ENCODE assay signal across 32 cellular contexts in the genomic region with DNA sequence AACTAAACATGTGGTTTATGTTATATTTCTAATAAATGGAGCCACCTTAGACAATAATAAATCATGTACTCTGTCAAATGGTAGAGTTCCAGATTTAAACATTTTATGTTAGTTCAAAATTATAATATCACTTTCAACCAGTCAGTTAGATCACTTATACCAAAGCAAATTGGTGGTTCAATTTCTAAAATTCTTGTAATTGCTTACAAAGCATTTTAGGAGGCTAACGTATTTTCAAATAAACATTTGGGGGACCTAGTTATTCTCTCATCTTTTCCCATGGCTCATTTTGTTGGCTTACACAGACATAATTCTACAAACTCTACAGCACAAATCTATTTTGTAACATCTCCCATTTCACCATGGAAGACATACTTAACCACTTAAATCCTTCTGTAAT. TPM values are rescaled to one million over a fixed set of nuclear protein-coding genes. Genes with fewer than 3 reads are reported as not detected.
"Had no signal": no experiment of that assay in that cellular context is flagged by ENCODE, and none has a peak within 500 bp of the region (broad histone marks: within the 10 kb centered on the region; RNA-seq: fewer than 3 reads in every experiment).

No MANE protein-coding gene starts in this region.

- H3K4me1 Mint-ChIP-seq: activated CD4-positive, alpha-beta T cell treated with anti-CD3 and anti-CD28 coated beads, Interleukin-2, amount 10 ng/mL, durations not matched to agents 24 days and 14 days; activated naive CD8-positive, alpha-beta T cell treated with anti-CD3 and anti-CD28 coated beads for 36 hours; activated T-helper 17 cell treated with anti-CD3 and anti-CD28 coated beads, Interleukin-2, amount 50 U/mL, for 72 hours had no signal

- H3K4me1 ChIP-seq: Peyer's patch, SJSA1 had no signal

- ATAC-seq: activated CD8-positive, alpha-beta T cell treated with anti-CD3 and anti-CD28 coated beads for 36 hours; activated T-cell treated with anti-CD3 and anti-CD28 coated beads, Interleukin-2, amount 50 U/mL, for 72 hours; activated T-helper 17 cell treated with anti-CD3 and anti-CD28 coated beads, Interleukin-2, amount 50 U/mL, for 72 hours; PC-3 had no signal

- H3K9me3 Mint-ChIP-seq: activated CD4-positive, alpha-beta T cell treated with anti-CD3 and anti-CD28 coated beads, Interleukin-2, amount 10 ng/mL, durations not matched to agents 24 days and 14 days; activated CD8-positive, alpha-beta T cell treated with anti-CD3 and anti-CD28 coated beads for 36 hours; activated naive CD8-positive, alpha-beta T cell treated with anti-CD3 and anti-CD28 coated beads for 36 hours; activated T-cell treated with anti-CD3 and anti-CD28 coated beads, Interleukin-2, amount 50 U/mL, for 72 hours had no signal

- H3K9me3 ChIP-seq: Peyer's patch, SJSA1 had no signal

- H3K27ac ChIP-seq: brain microvascular endothelial cell, Peyer's patch, SJSA1, WERI-Rb-1 had no signal

- H3K27ac Mint-ChIP-seq: activated CD4-positive, alpha-beta T cell treated with anti-CD3 and anti-CD28 coated beads, Interleukin-2, amount 10 ng/mL, durations not matched to agents 24 days and 14 days; activated CD8-positive, alpha-beta T cell treated with anti-CD3 and anti-CD28 coated beads for 36 hours; activated naive CD8-positive, alpha-beta T cell treated with anti-CD3 and anti-CD28 coated beads for 36 hours; activated T-cell treated with anti-CD3 and anti-CD28 coated beads, Interleukin-2, amount 50 U/mL, for 72 hours; activated T-helper 17 cell treated with anti-CD3 and anti-CD28 coated beads, Interleukin-2, amount 50 U/mL, for 72 hours had no signal

- H3K27me3 Mint-ChIP-seq: activated CD4-positive, alpha-beta T cell treated with anti-CD3 and anti-CD28 coated beads, Interleukin-2, amount 10 ng/mL, durations not matched to agents 24 days and 14 days; activated CD8-positive, alpha-beta T cell treated with anti-CD3 and anti-CD28 coated beads for 36 hours; activated naive CD8-positive, alpha-beta T cell treated with anti-CD3 and anti-CD28 coated beads for 36 hours; activated T-helper 17 cell treated with anti-CD3 and anti-CD28 coated beads, Interleukin-2, amount 50 U/mL, for 72 hours had no signal

- H3K4me3 ChIP-seq: Peyer's patch, SJSA1 had no signal

- H3K4me3 Mint-ChIP-seq: activated CD4-positive, alpha-beta T cell treated with anti-CD3 and anti-CD28 coated beads, Interleukin-2, amount 10 ng/mL, durations not matched to agents 24 days and 14 days; activated CD8-positive, alpha-beta T cell treated with anti-CD3 and anti-CD28 coated beads for 36 hours; activated naive CD8-positive, alpha-beta T cell treated with anti-CD3 and anti-CD28 coated beads for 36 hours; activated T-cell treated with anti-CD3 and anti-CD28 coated beads, Interleukin-2, amount 50 U/mL, for 72 hours; activated T-helper 17 cell treated with anti-CD3 and anti-CD28 coated beads, Interleukin-2, amount 50 U/mL, for 72 hours had no signal

- H3K27me3 ChIP-seq: brain microvascular endothelial cell, Peyer's patch, SJSA1 had no signal

- DNase-seq: activated CD4-positive, alpha-beta T cell treated with anti-CD3 and anti-CD28 coated beads, Interleukin-2, amount 10 ng/mL, durations not matched to agents 24 days and 14 days; activated CD4-positive, alpha-beta T cell treated with anti-CD3 and anti-CD28 coated beads, Interleukin-2, amount 50 U/mL, for 4 hours; activated CD8-positive, alpha-beta T cell treated with anti-CD3 and anti-CD28 coated beads for 36 hours; activated effector memory CD4-positive, alpha-beta T cell treated with anti-CD3 and anti-CD28 coated beads, Interleukin-2, amount 50 U/mL, for 16 hours; activated naive CD4-positive, alpha-beta T cell; activated naive CD4-positive, alpha-beta T cell treated with anti-CD3 and anti-CD28 coated beads, Interleukin-2, amount 50 U/mL, for 16 hours; activated naive CD8-positive, alpha-beta T cell treated with anti-CD3 and anti-CD28 coated beads for 36 hours; activated T-cell treated with anti-CD3 and anti-CD28 coated beads, Interleukin-2, amount 50 U/mL, for 1 hour; activated T-cell treated with anti-CD3 and anti-CD28 coated beads, Interleukin-2, amount 50 U/mL, for 72 hours; amniotic stem cell; aorta; brain microvascular endothelial cell; central memory CD4-positive, alpha-beta T cell; NCI-H1105; NCI-H1417 treated with DMSO at 0.1 percent for 48 hours; NCI-H187 treated with DMSO at 0.1 percent for 48 hours; NCI-H2081; NCI-H2171; NCI-H510A; NCI-H774; PC-3; Peyer's patch; RPMI8226; SHP77 treated with DMSO at 0.1 percent for 48 hours; T1000; WERI-Rb-1 had no signal

- H3K36me3 Mint-ChIP-seq: activated naive CD8-positive, alpha-beta T cell treated with anti-CD3 and anti-CD28 coated beads for 36 hours had no signal

- H3K36me3 ChIP-seq: Peyer's patch, SJSA1, WERI-Rb-1 had no signal

RNA-seq across cellular contexts. Expression of a gene that starts 39.9 kb away (rescaled TPM):
- total RNA-seq: activated CD4-positive, alpha-beta T cell treated with anti-CD3 and anti-CD28 coated beads, Interleukin-2, amount 10 ng/mL, durations not matched to agents 24 days and 14 days; activated CD8-positive, alpha-beta memory T cell treated with anti-CD3 and anti-CD28 coated beads for 36 hours; activated CD8-positive, alpha-beta T cell treated with anti-CD3 and anti-CD28 coated beads for 36 hours; activated naive CD8-positive, alpha-beta T cell treated with anti-CD3 and anti-CD28 coated beads for 36 hours; activated T-cell treated with anti-CD3 and anti-CD28 coated beads, Interleukin-2, amount 50 U/mL, for 72 hours; activated T-helper 17 cell treated with anti-CD3 and anti-CD28 coated beads, Interleukin-2, amount 50 U/mL, for 72 hours; MCF 10A; T-helper 1 cell treated with Interleukin-12 subunit alpha and Interleukin-12 subunit beta and Interleukin-4 antibody, amounts not matched to agents 30 ng/mL and 1 ng/mL, for 36 hours; T-helper 2 cell treated with Interferon-gamma antibody and Interleukin-4, amounts not matched to agents 100 ng/mL and 5 ng/mL, for 36 hours had no signal
